21 cellular contexts compared by ENCODE assay signal in genomic region chr3:63353383-63353782, GRCh38.
DNase-seq lines count a peak whose midpoint lies in the region; FAIRE-seq and TF ChIP-seq lines count a peak whose summit lies in the region.
"Had no signal": no experiment of that assay in that cellular context is flagged by ENCODE, and none has a peak within 500 bp of the region (broad histone marks: within the 10 kb centered on the region; RNA-seq: fewer than 3 reads in every experiment).

No MANE protein-coding gene starts in this region.

- CTCF ChIA-PET in AG04449 (lab: Yijun Ruan, JAX), result interaction anchor here (0.9 to 14.2 kb wide), 7 partner anchors 9 to 465 kb away, joined by 3 to 491 read pairs (median 80); partner anchors contain the start of gene C3orf49
- CTCF ChIA-PET in CD4-positive, alpha-beta memory T cell (lab: Charles Lee; ENCODE audit: partially characterized antibody), result interaction anchor here (1.3 kb wide), 1 partner anchor 11 kb away, joined by 3 read pairs; no protein-coding TSS in a partner anchor

- no peak overlapping the region for H3K4me3 Mint-ChIP-seq in CD4-positive, alpha-beta memory T cell
- H3K4me3 Mint-ChIP-seq: brain; CD4-positive, alpha-beta T cell; stimulated activated memory B cell treated with anti-CD40 and anti-IgM and Interleukin-4, amounts not matched to agents 10 μg/mL and 1 μg/mL and 100 μg/mL, for 72 hours had no signal

- FAIRE-seq in GM12891 (lab: Jason Lieb, UNC), result no peak
- FAIRE-seq: A549 had no signal

- in situ Hi-C loops in astrocyte of the spinal cord (cut with HindIII; ENCODE audit: low sequenced_read_pairs), result no loop called here

- H3K4me1 ChIP-seq in CD4-positive, alpha-beta memory T cell (ENCODE audit: insufficient read depth, low read length), result no peaks in the 10 kb centered on the region
- H3K4me1 ChIP-seq: A549, prostate gland had no signal

- H3K27me3 Mint-ChIP-seq in CD4-positive, alpha-beta memory T cell, result peaks cover 11 to 13% of the 10 kb centered on the region in 2 donors

- DNase-seq in AG04449 (ENCODE audit: low read depth, low spot score) (peak; percentile 23), HT1080 (ENCODE audit: low read depth) (peak; percentile 34), astrocyte of the spinal cord (ENCODE audit: low read depth, low spot score) (peak; percentile 42), islet precursor cell (peak; percentile 52), NAMALWA (ENCODE audit: low spot score) (no peak), LoVo (ENCODE audit: low spot score) (no peak), GM12891 (ENCODE audit: insufficient read length, low spot score) (no peak)
- DNase-seq in CD4-positive, alpha-beta memory T cell, result no peak
- DNase-seq: activated CD4-positive, alpha-beta T cell treated with anti-CD3 and anti-CD28 coated beads for 48 hours; activated CD8-positive, alpha-beta memory T cell treated with anti-CD3 and anti-CD28 coated beads, Interleukin-2, amount 50 U/mL, for 4 hours; activated gamma-delta T cell treated with Interleukin-2 at 50 U/mL for 16 hours; CD4-positive, alpha-beta T cell; dermis blood vessel endothelial cell; hippocampal formation; NCI-H1048; NCI-H526 had no signal

- H3K9me3 Mint-ChIP-seq in CD4-positive, alpha-beta memory T cell, result no peaks in the 10 kb centered on the region
- H3K9me3 Mint-ChIP-seq: CD4-positive, alpha-beta T cell; stimulated activated memory B cell treated with anti-CD40 and anti-IgM and Interleukin-4, amounts not matched to agents 10 μg/mL and 1 μg/mL and 100 μg/mL, for 72 hours had no signal

- H3K27ac Mint-ChIP-seq in CD4-positive, alpha-beta memory T cell, result no peak overlapping the region
- H3K27ac Mint-ChIP-seq: brain; CD4-positive, alpha-beta T cell; stimulated activated memory B cell treated with anti-CD40 and anti-IgM and Interleukin-4, amounts not matched to agents 10 μg/mL and 1 μg/mL and 100 μg/mL, for 72 hours had no signal

- TF ChIP-seq POLR2A in GM12891 (IDR thresholded peaks at IDR 0.05; ENCODE audit: low read depth, low read length), result no peak

- peaks cover 0 to 2% (median 0%) of the 10 kb centered on the region in 4 donors for H3K4me1 Mint-ChIP-seq in CD4-positive, alpha-beta memory T cell
- H3K4me1 Mint-ChIP-seq: stimulated activated memory B cell treated with anti-CD40 and anti-IgM and Interleukin-4, amounts not matched to agents 10 μg/mL and 1 μg/mL and 100 μg/mL, for 72 hours had no signal

- intact Hi-C loops in CD4-positive, alpha-beta memory T cell (cut with micrococcal nuclease), result no loop called here

- no peak for TF ChIP-seq CTCF in AG04449 (IDR thresholded peaks at IDR 0.05; ENCODE audit: insufficient read depth, low read length, missing control alignments)
- no peak for TF ChIP-seq CTCF in astrocyte of the spinal cord (IDR thresholded peaks at IDR 0.05; ENCODE audit: low read depth, low read length)

- H3K27me3 ChIP-seq in CD4-positive, alpha-beta memory T cell (ENCODE audit: insufficient read depth, low read length), result no peaks in the 10 kb centered on the region
- H3K27me3 ChIP-seq: tibial nerve had no signal

- no peaks in the 10 kb centered on the region for H3K9me3 ChIP-seq in CD4-positive, alpha-beta memory T cell (ENCODE audit: control insufficient read depth in 1 of 2, low read length in 2 of 2)
- H3K9me3 ChIP-seq: A549, prostate gland had no signal

- H3K4me3 ChIP-seq in AG04449 (ENCODE audit: low read depth, low read length) (no peak overlapping the region), astrocyte of the spinal cord (ENCODE audit: low read depth, low read length) (no peak overlapping the region)
- no peak overlapping the region for H3K4me3 ChIP-seq in CD4-positive, alpha-beta memory T cell (ENCODE audit: low read length in 2 of 2)
- H3K4me3 ChIP-seq: A549, prostate gland, tibial nerve had no signal

- H3K27ac ChIP-seq in CD4-positive, alpha-beta memory T cell (ENCODE audit: low read depth, low read length), result no peak overlapping the region
- H3K27ac ChIP-seq: A549, prostate gland, tibial nerve had no signal

- H3K36me3 Mint-ChIP-seq in CD4-positive, alpha-beta memory T cell, result no peaks in the 10 kb centered on the region
- H3K36me3 Mint-ChIP-seq: brain; stimulated activated memory B cell treated with anti-CD40 and anti-IgM and Interleukin-4, amounts not matched to agents 10 μg/mL and 1 μg/mL and 100 μg/mL, for 72 hours had no signal

- no peaks in the 10 kb centered on the region for H3K36me3 ChIP-seq in CD4-positive, alpha-beta memory T cell (ENCODE audit: insufficient read depth, low read length)
- H3K36me3 ChIP-seq: prostate gland, tibial nerve had no signal

- POLR2A ChIA-PET in AG04449 (lab: Yijun Ruan, JAX), result no interaction called here
- POLR2A ChIA-PET in CD4-positive, alpha-beta memory T cell (lab: Charles Lee; ENCODE audit: partially characterized antibody), result no interaction called here

TF ChIP-seq in GM12891, 5 proteins besides CTCF, POLR2A, EP300 and RAD21:
- TF ChIP-seq POU2F2 (IDR thresholded peaks at IDR 0.05; ENCODE audit: low read depth, low read length) (no peak), TAF1 (IDR thresholded peaks at IDR 0.05; ENCODE audit: low read depth, low read length) (no peak), SPI1 (IDR thresholded peaks at IDR 0.05; ENCODE audit: low read depth, low read length) (no peak), PAX5 (IDR thresholded peaks at IDR 0.05; ENCODE audit: insufficient read depth, low read length, severe bottlenecking) (no peak), POLR2AphosphoS5 (IDR thresholded peaks at IDR 0.05; ENCODE audit: low read depth, low read length) (no peak)

Comparison
In these comparisons a context has a peak if more than half of its experiments do, and no peak if none do; other contexts are left out.
1. DNase-seq: peak in AG04449 (single experiment), HT1080 (single experiment), astrocyte of the spinal cord (single experiment) and islet precursor cell (single experiment); none in NAMALWA (single experiment), LoVo (single experiment), GM12891 (single experiment) and CD4-positive, alpha-beta memory T cell (0 of 5).